ENCODE assay signal across 10 cellular contexts in the genomic region with DNA sequence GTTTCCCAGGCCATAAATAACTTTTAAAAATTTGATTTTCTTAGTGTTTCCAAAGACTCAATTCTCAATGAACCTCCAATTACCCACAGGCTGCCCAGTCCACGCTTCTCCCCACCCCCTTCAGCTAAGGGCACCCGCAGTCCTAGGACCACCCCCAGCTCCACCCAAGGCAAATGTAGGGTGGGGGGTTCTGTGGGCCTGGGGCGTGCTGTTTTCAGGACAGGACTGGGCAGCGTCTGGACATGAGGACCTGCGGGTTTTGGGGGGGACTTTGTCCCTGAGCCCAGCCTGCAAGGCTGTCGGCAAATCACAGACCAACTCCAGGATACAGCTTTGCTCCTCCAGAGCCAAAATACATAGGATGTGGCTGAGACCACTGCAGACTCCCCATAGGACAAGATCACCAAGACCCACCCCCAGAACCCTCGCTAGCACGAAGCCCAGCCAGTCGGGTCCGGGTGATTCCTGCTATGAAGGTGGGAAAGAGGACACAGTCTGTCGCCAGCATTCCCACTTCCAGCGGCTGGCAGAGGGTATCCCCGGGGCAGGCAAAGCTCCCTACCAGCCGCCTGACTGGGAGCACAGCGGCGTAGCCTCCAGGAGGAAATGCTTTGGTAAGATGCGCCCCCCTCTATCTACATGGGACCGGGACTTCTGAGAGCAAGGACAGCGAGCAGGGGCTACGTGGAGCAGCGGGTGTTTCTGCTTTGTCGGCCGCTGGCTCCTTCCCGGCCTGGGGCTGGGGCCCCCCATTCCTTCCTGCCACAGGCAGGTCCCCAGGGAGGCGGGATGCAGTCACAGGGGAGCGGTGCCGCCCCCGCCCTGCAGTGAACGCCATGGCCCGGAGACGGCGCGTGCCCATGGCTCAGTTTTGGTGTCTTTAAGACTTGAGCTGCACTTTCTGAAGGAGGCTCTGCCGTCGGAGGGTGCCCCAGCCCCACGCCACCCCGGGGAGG. TPM values are rescaled to one million over a fixed set of nuclear protein-coding genes. Genes with fewer than 3 reads are reported as not detected.
DNase-seq lines count a peak whose midpoint lies in the region; ATAC-seq and TF ChIP-seq lines count a peak whose summit lies in the region.
"Had no signal": no experiment of that assay in that cellular context is flagged by ENCODE, and none has a peak within 500 bp of the region (broad histone marks: within the 10 kb centered on the region; RNA-seq: fewer than 3 reads in every experiment).

No MANE protein-coding gene starts in this region.

- intact Hi-C loops in breast epithelium (cut with DNase I; ENCODE audit: low total_unique reads) (no loop called here), mammary epithelial cell (cut with micrococcal nuclease) (no loop called here)

- no peak overlapping the region for H3K4me2 ChIP-seq in mammary epithelial cell (ENCODE audit: insufficient read depth, low read depth, low read length)

- H3K9ac ChIP-seq in mammary epithelial cell (ENCODE audit: insufficient read depth, low read length), result no peak overlapping the region

- POLR2A ChIA-PET in GM10248 (lab: Yijun Ruan, JAX), result interaction anchor here (1.3 kb wide), 1 partner anchor 48 kb away, joined by 3 read pairs; no protein-coding TSS in a partner anchor

- no peak for DNase-seq in breast epithelium (ENCODE audit: low spot score in 2 of 2)
- DNase-seq in mammary epithelial cell, result no peak
- DNase-seq in WERI-Rb-1, result no peak
- no peak for DNase-seq in thoracic aorta (ENCODE audit: low spot score)
- no peak for DNase-seq in DMS79 (lab: John Stamatoyannopoulos, UW)
- DNase-seq in GM10248 (ENCODE audit: extremely low spot score), result no peak
- DNase-seq: stimulated activated CD4-positive, alpha-beta T cell treated with anti-CD3 and anti-CD28 coated beads, Interleukin-12 subunit alpha, Interleukin-12 subunit beta, amount 100 ng/mL, for 4 hours had no signal

- CTCF ChIA-PET in mammary epithelial cell (lab: Charles Lee; ENCODE audit: low non-redundant PET) (no interaction called here), GM10248 (lab: Yijun Ruan, JAX) (interaction anchor here (1.0 to 1.8 kb wide), 4 partner anchors 13 to 320 kb away, joined by 3 to 6 read pairs (median 3); no protein-coding TSS in a partner anchor)

- no peak for TF ChIP-seq CTCF in breast epithelium (IDR thresholded peaks at IDR 0.05)
- no peak for TF ChIP-seq CTCF in mammary epithelial cell (conservative IDR thresholded peaks at IDR 0.05 in 1 of 2, IDR thresholded peaks at IDR 0.05 in 1 of 2; ENCODE audit: extremely low read depth in 1 of 2, insufficient read depth in 1 of 2, low read depth in 1 of 2, low read length in 2 of 2)
- no peak for TF ChIP-seq CTCF in WERI-Rb-1 (IDR thresholded peaks at IDR 0.05; ENCODE audit: low read depth, low read length)
- no peak for TF ChIP-seq CTCF in thoracic aorta (IDR thresholded peaks at IDR 0.05)
- TF ChIP-seq CTCF in GM10248 (IDR thresholded peaks at IDR 0.05; ENCODE audit: control extremely low read depth, extremely low read depth, low read depth, missing control alignments), result no peak

- dilution Hi-C loops in mammary epithelial cell (cut with HindIII; ENCODE audit: low sequenced_read_pairs), result no loop called here

- H3K27ac ChIP-seq in breast epithelium (peak overlapping the region in 1 of 2 donors; percentile 97), mammary epithelial cell (ENCODE audit: insufficient read depth, low read depth, low read length) (no peak overlapping the region), WERI-Rb-1 (peak overlapping the region; percentile 95), layer of hippocampus (ENCODE audit: low read depth, low read length) (peak overlapping the region; percentile 99), thoracic aorta (peak overlapping the region in 1 of 2 donors; percentile 87)

- in situ Hi-C loops in mammary epithelial cell (cut with MboI; ENCODE audit: low sequenced_read_pairs in 2 of 2), result no loop called here

- ATAC-seq in thoracic aorta (ENCODE audit: insufficient number of reproducible peaks, low FRiP score, low read depth) (no peak), HG02970 (IDR thresholded peaks at IDR 0.05; ENCODE audit: low FRiP score, unreplicated experiment) (no peak)
- ATAC-seq: stimulated activated memory B cell treated with anti-CD40 and anti-IgM and Interleukin-4, amounts not matched to agents 10 μg/mL and 1 μg/mL and 100 μg/mL, for 72 hours had no signal

- peaks cover 2% of the 10 kb centered on the region for H4K20me1 ChIP-seq in mammary epithelial cell (ENCODE audit: insufficient read depth, low read length)

- H3K27me3 ChIP-seq in breast epithelium (no peaks in the 10 kb centered on the region), mammary epithelial cell (ENCODE audit: insufficient read depth, low read length) (no peaks in the 10 kb centered on the region), WERI-Rb-1 (ENCODE audit: insufficient read depth, low read depth, severe bottlenecking) (no peaks in the 10 kb centered on the region), layer of hippocampus (ENCODE audit: control insufficient read depth, insufficient read depth, low read length) (no peaks in the 10 kb centered on the region), thoracic aorta (replicated peaks; ENCODE audit: insufficient read depth) (no peaks in the 10 kb centered on the region)

- no peak for TF ChIP-seq POLR2A in breast epithelium (IDR thresholded peaks at IDR 0.05)

- peaks cover 41% of the 10 kb centered on the region for H3K79me2 ChIP-seq in mammary epithelial cell (ENCODE audit: insufficient read depth, low read length)

- 90% methylated on average over 25 of the region's 37 CpGs for WGBS in mammary epithelial cell (ENCODE audit: low coverage, missing lambda C conversion rate)

- H2AFZ ChIP-seq in mammary epithelial cell (ENCODE audit: low read depth, low read length), result no peak overlapping the region

- H3K9me3 ChIP-seq in breast epithelium (no peaks in the 10 kb centered on the region), mammary epithelial cell (replicated peaks; ENCODE audit: insufficient read depth, low read length) (no peaks in the 10 kb centered on the region), WERI-Rb-1 (ENCODE audit: severe bottlenecking) (no peaks in the 10 kb centered on the region), thoracic aorta (no peaks in the 10 kb centered on the region)

- H3K4me3 ChIP-seq in breast epithelium (peak overlapping the region; percentile 87 to 98 (median 93)), mammary epithelial cell (replicated peaks in 1 of 3; ENCODE audit: insufficient read depth in 1 of 3, low read depth in 2 of 3, low read length in 3 of 3) (no peak overlapping the region), WERI-Rb-1 (ENCODE audit: low read depth, low read length) (peak overlapping the region; percentile 70), thoracic aorta (peak overlapping the region; percentile 79)

- no TSS peak for BruUV-seq in mammary epithelial cell (replicated peaks; lab: Mats Ljungman, UMichigan)

- peaks cover 19 to 24% of the 10 kb centered on the region in 2 donors for H3K4me1 ChIP-seq in breast epithelium
- peaks cover 23% of the 10 kb centered on the region for H3K4me1 ChIP-seq in mammary epithelial cell (ENCODE audit: insufficient read depth, low read length)
- peaks cover 8 to 34% of the 10 kb centered on the region in 2 donors for H3K4me1 ChIP-seq in thoracic aorta (ENCODE audit: control insufficient read depth in 1 of 2, low read depth in 2 of 2)

- H3K36me3 ChIP-seq in breast epithelium, result no peaks in the 10 kb centered on the region
- H3K36me3 ChIP-seq in mammary epithelial cell (ENCODE audit: insufficient read depth, low read length), result peaks cover 3% of the 10 kb centered on the region
- peaks cover 47% of the 10 kb centered on the region for H3K36me3 ChIP-seq in WERI-Rb-1
- peaks cover 12% of the 10 kb centered on the region for H3K36me3 ChIP-seq in thoracic aorta

RNA-seq across cellular contexts. Expression of gene TIMM13, which starts 1.6 kb away (rescaled TPM):
- total RNA-seq in breast epithelium, result 10 to 100 TPM; 27.7 to 34.4 (median 28.1) TPM
- 100 to 1,000 TPM in 1 of 2 donors, 10 to 100 TPM in 1; 20.8 to 133 TPM for total RNA-seq in mammary epithelial cell
- 62.2 TPM for polyA plus RNA-seq in mammary epithelial cell
- polyA minus RNA-seq in mammary epithelial cell, result 3.3 TPM
- total RNA-seq in thoracic aorta, result 10 to 100 TPM; 19.4 to 23.4 TPM

RNA-seq across cellular contexts. Expression of gene LMNB2, which starts 27.7 kb away (rescaled TPM):
- total RNA-seq in breast epithelium (10 to 100 TPM; 13.1 to 25.2 (median 15.7) TPM), mammary epithelial cell (100 to 1,000 TPM in 1 of 2 donors, 10 to 100 TPM in 1; 42.0 to 108 TPM), thoracic aorta (10 to 100 TPM; 23.6 to 43.3 TPM)
- polyA plus RNA-seq in mammary epithelial cell, result 78.9 TPM
- 98.4 TPM for polyA minus RNA-seq in mammary epithelial cell

RNA-seq across cellular contexts. Expression of gene GADD45B, which starts 46.9 kb away (rescaled TPM):
- total RNA-seq in breast epithelium, result 100 to 1,000 TPM; 136 to 301 (median 172) TPM
- 10 to 100 TPM; 18.0 to 83.9 TPM for total RNA-seq in mammary epithelial cell
- 28.3 TPM for polyA plus RNA-seq in mammary epithelial cell
- 38.9 TPM for polyA minus RNA-seq in mammary epithelial cell
- 100 to 1,000 TPM; 430 to 498 TPM for total RNA-seq in thoracic aorta

Comparison
In these comparisons a context has a peak if more than half of its experiments do, and no peak if none do; other contexts are left out.
1. H3K4me3 ChIP-seq: peak in breast epithelium (3 of 3), WERI-Rb-1 (single experiment) and thoracic aorta (single experiment); none in mammary epithelial cell (0 of 3).